1 cellular context compared by ENCODE assay signal in the genomic region with DNA sequence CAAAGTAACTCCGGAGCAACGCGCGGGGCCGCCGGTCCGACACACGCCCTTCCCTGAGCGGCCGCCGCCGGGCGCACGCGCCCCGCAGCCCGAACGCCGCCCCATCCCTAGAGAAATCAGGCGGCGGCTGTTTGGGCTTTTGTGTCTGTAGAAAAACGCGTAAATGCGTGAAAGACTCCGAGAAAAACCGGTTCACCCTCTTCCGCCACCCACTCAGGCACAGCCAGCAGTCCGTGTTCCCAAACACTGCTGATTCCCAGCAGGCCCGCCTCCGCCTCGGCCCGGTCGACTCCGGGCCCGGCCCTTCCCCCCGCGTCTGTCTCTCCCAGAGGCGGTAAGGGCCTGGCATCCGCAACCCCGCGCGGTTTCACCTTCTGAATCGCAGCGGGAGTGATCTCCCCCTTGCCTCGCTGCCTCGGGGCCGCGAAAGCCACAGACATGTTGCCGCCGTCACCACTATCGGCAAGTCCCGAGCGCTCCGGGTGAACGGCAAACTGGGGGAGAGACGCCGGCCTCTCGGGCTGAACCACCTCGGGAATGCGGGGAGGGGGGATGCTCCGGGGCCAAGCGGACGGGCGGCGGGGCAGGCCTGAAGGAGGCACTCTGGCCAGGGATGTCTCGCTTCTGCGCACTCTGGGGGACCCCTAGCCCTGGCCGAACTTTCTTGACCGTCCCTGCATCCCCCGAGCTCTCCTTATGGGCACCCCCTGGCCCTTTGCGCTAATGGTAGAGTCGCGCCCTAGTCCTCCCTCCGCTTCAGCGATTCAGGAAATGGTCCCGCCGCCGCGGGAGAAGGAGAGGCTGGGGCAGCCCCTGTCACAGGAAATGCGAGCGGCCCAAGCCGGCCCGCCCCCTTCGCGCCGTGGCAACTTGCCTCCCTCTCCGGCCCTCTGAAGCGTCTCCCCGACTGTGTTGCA.
TF ChIP-seq lines count a peak whose summit lies in the region.

A gene with protein sequence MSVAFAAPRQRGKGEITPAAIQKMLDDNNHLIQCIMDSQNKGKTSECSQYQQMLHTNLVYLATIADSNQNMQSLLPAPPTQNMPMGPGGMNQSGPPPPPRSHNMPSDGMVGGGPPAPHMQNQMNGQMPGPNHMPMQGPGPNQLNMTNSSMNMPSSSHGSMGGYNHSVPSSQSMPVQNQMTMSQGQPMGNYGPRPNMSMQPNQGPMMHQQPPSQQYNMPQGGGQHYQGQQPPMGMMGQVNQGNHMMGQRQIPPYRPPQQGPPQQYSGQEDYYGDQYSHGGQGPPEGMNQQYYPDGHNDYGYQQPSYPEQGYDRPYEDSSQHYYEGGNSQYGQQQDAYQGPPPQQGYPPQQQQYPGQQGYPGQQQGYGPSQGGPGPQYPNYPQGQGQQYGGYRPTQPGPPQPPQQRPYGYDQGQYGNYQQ (minus strand): TSS at position 484 of the 917 bp plus-strand sequence. CDS start 44 bp downstream, at position 440.

TF ChIP-seq in K562, 482 proteins besides CTCF, POLR2A, EP300 and RAD21 (continued from another document and continues in another):
- TF ChIP-seq, protein P1, sequence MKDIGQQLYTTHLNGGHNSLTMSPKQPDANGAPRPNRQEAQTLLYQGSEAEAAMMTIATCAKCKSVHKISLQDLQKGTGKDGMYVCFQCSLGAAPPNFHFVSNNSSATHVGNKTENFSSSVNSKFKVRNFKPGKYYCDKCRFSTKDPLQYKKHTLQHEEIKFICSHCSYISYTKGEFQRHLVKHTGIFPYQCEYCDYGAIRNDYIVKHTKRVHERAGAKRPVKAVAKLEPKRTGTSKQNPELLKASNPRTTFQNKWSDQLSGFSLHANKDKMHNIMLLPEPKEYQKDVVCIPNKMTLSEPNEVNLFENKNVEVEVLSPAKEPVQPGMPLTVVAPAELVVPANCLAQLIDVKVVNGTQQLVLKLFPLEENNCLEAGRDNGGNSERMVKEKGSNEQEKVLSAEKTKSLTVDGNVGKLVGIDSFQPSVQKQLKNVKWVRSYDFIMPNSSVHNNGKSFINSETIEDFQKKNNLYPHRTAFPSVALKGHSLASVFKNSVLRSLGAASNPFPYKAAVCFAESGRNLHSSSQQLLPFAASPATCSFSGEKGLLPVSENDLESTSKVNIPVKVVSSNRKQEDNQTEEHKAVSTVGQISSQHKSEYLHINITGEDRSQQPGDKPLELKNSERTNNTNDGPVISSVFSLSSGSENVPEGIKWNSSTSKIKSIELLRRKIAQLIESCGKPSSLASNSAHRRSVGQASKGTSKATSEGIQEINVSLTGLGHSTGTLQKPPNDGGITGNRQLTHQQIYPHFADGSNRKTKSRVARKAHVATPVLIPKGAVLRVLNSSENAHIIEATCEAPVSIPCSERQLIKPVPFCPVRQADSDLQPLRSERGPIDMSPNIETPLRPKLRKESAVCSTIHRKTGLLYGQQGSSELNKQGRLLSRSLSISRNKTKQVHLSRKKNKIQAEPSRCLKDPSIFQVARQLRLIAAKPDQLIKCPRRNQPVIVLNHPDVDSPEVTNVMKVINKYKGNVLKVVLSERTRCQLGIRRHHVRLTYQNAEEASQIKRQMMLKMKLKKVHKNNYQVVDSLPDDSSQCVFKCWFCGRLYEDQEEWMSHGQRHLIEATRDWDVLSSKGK (CRISPR knock-in tag; IDR thresholded peaks at IDR 0.05): no peak
- TF ChIP-seq ZNF764 (CRISPR knock-in tag; IDR thresholded peaks at IDR 0.05; ENCODE audit: low read depth): peak; percentile 73
- TF ChIP-seq HSF4 (CRISPR knock-in tag; IDR thresholded peaks at IDR 0.05; ENCODE audit: borderline replicate concordance): no peak
- no peak; the same call in 1 of the 2 replicates for TF ChIP-seq DMBX1 (CRISPR knock-in tag; IDR thresholded peaks at IDR 0.05; ENCODE audit: borderline replicate concordance)
- peak; percentile 6; the same call in 1 of the 2 replicates for TF ChIP-seq SOX6 (IDR thresholded peaks at IDR 0.05)
- TF ChIP-seq, protein P2, sequence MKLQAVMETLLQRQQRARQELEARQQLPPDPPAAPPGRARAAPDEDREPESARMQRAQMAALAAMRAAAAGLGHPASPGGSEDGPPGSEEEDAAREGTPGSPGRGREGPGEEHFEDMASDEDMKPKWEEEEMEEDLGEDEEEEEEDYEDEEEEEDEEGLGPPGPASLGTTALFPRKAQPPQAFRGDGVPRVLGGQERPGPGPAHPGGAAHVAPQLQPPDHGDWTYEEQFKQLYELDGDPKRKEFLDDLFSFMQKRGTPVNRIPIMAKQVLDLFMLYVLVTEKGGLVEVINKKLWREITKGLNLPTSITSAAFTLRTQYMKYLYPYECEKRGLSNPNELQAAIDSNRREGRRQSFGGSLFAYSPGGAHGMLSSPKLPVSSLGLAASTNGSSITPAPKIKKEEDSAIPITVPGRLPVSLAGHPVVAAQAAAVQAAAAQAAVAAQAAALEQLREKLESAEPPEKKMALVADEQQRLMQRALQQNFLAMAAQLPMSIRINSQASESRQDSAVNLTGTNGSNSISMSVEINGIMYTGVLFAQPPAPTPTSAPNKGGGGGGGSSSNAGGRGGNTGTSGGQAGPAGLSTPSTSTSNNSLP (IDR thresholded peaks at IDR 0.05; ENCODE audit: borderline replicate concordance, low read depth, low read length): peak; percentile 1; the same call in 1 of the 2 replicates
- peak; percentile 87 for TF ChIP-seq GABPA (tag; conservative IDR thresholded peaks at IDR 0.05; ENCODE audit: low read depth)
- TF ChIP-seq, protein P3, sequence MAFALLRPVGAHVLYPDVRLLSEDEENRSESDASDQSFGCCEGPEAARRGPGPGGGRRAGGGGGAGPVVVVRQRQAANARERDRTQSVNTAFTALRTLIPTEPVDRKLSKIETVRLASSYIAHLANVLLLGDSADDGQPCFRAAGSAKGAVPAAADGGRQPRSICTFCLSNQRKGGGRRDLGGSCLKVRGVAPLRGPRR (CRISPR knock-in tag; IDR thresholded peaks at IDR 0.05): no peak
- TF ChIP-seq PTBP1 (IDR thresholded peaks at IDR 0.05; ENCODE audit: low read depth, low read length): no peak
- no peak for TF ChIP-seq ZNF384 (IDR thresholded peaks at IDR 0.05; ENCODE audit: low read depth, low read length)
- TF ChIP-seq ZNF586 (CRISPR knock-in tag; conservative IDR thresholded peaks at IDR 0.05): no peak; the same call in 1 of the 2 replicates
- TF ChIP-seq CSDE1 (IDR thresholded peaks at IDR 0.05): no peak
- TF ChIP-seq, protein P4, sequence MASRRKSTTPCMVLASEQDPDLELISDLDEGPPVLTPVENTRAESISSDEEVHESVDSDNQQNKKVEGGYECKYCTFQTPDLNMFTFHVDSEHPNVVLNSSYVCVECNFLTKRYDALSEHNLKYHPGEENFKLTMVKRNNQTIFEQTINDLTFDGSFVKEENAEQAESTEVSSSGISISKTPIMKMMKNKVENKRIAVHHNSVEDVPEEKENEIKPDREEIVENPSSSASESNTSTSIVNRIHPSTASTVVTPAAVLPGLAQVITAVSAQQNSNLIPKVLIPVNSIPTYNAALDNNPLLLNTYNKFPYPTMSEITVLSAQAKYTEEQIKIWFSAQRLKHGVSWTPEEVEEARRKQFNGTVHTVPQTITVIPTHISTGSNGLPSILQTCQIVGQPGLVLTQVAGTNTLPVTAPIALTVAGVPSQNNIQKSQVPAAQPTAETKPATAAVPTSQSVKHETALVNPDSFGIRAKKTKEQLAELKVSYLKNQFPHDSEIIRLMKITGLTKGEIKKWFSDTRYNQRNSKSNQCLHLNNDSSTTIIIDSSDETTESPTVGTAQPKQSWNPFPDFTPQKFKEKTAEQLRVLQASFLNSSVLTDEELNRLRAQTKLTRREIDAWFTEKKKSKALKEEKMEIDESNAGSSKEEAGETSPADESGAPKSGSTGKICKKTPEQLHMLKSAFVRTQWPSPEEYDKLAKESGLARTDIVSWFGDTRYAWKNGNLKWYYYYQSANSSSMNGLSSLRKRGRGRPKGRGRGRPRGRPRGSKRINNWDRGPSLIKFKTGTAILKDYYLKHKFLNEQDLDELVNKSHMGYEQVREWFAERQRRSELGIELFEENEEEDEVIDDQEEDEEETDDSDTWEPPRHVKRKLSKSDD (conservative IDR thresholded peaks at IDR 0.05; ENCODE audit: low read length): 0 out of 2 replicates have a peak, but pooled peaks have one; percentile 66
- no peak for TF ChIP-seq RUNX1 (IDR thresholded peaks at IDR 0.05; ENCODE audit: low read depth)
- TF ChIP-seq, protein P5, sequence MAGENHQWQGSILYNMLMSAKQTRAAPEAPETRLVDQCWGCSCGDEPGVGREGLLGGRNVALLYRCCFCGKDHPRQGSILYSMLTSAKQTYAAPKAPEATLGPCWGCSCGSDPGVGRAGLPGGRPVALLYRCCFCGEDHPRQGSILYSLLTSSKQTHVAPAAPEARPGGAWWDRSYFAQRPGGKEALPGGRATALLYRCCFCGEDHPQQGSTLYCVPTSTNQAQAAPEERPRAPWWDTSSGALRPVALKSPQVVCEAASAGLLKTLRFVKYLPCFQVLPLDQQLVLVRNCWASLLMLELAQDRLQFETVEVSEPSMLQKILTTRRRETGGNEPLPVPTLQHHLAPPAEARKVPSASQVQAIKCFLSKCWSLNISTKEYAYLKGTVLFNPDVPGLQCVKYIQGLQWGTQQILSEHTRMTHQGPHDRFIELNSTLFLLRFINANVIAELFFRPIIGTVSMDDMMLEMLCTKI (IDR thresholded peaks at IDR 0.05; ENCODE audit: partially characterized antibody): no peak
- peak; percentile 27 for TF ChIP-seq FUS (optimal IDR thresholded peaks at IDR 0.05; ENCODE audit: low read depth, low read length)
- TF ChIP-seq CXXC5 (CRISPR knock-in tag; IDR thresholded peaks at IDR 0.05): peak; percentile 96
- peak; percentile 94 for TF ChIP-seq NRF1 (conservative IDR thresholded peaks at IDR 0.05 in 1 of 2, IDR thresholded peaks at IDR 0.05 in 1 of 2)
- TF ChIP-seq NONO (IDR thresholded peaks at IDR 0.05; ENCODE audit: low read depth in 2 of 2, low read length in 1 of 2): peak; percentile 40 to 100; a peak in 3 of 4 replicates
- TF ChIP-seq NFIX (CRISPR knock-in tag; IDR thresholded peaks at IDR 0.05; ENCODE audit: low read depth): no peak
- peak; percentile 48; the same call in 1 of the 2 replicates for TF ChIP-seq ELF4 (CRISPR knock-in tag; IDR thresholded peaks at IDR 0.05)
- TF ChIP-seq ZNF778 (CRISPR knock-in tag; IDR thresholded peaks at IDR 0.05): no peak
- TF ChIP-seq, protein P6, sequence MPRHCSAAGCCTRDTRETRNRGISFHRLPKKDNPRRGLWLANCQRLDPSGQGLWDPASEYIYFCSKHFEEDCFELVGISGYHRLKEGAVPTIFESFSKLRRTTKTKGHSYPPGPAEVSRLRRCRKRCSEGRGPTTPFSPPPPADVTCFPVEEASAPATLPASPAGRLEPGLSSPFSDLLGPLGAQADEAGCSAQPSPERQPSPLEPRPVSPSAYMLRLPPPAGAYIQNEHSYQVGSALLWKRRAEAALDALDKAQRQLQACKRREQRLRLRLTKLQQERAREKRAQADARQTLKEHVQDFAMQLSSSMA (CRISPR knock-in tag; IDR thresholded peaks at IDR 0.05): no peak
- peak; percentile 40 for TF ChIP-seq CBFA2T3 (IDR thresholded peaks at IDR 0.05)
- TF ChIP-seq ZNF561 (CRISPR knock-in tag; conservative IDR thresholded peaks at IDR 0.05): no peak
- peak; percentile 84 for TF ChIP-seq HNRNPLL (IDR thresholded peaks at IDR 0.05; ENCODE audit: low read depth, low read length, poor library complexity, severe bottlenecking)
- TF ChIP-seq COPS2 (conservative IDR thresholded peaks at IDR 0.05): no peak
- no peak for TF ChIP-seq ZNF3 (CRISPR knock-in tag; IDR thresholded peaks at IDR 0.05)
- TF ChIP-seq SNRNP70 (optimal IDR thresholded peaks at IDR 0.05; ENCODE audit: low read depth, low read length): no peak
- TF ChIP-seq SUPT5H (IDR thresholded peaks at IDR 0.05): peak; percentile 97
- TF ChIP-seq PHF8 (IDR thresholded peaks at IDR 0.05; ENCODE audit: borderline replicate concordance, low read length): peak; percentile 98
- TF ChIP-seq GATA2 (CRISPR knock-in tag; IDR thresholded peaks at IDR 0.05): no peak
- TF ChIP-seq CCNT2 (IDR thresholded peaks at IDR 0.05; ENCODE audit: borderline replicate concordance, extremely low read depth, insufficient read length, low read depth, low read length): peak; percentile 70
- no peak for TF ChIP-seq MCM5 (IDR thresholded peaks at IDR 0.05; ENCODE audit: low read depth)
- TF ChIP-seq, protein P7, sequence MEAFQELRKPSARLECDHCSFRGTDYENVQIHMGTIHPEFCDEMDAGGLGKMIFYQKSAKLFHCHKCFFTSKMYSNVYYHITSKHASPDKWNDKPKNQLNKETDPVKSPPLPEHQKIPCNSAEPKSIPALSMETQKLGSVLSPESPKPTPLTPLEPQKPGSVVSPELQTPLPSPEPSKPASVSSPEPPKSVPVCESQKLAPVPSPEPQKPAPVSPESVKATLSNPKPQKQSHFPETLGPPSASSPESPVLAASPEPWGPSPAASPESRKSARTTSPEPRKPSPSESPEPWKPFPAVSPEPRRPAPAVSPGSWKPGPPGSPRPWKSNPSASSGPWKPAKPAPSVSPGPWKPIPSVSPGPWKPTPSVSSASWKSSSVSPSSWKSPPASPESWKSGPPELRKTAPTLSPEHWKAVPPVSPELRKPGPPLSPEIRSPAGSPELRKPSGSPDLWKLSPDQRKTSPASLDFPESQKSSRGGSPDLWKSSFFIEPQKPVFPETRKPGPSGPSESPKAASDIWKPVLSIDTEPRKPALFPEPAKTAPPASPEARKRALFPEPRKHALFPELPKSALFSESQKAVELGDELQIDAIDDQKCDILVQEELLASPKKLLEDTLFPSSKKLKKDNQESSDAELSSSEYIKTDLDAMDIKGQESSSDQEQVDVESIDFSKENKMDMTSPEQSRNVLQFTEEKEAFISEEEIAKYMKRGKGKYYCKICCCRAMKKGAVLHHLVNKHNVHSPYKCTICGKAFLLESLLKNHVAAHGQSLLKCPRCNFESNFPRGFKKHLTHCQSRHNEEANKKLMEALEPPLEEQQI (IDR thresholded peaks at IDR 0.05): no peak; the same call in none of the 2 replicates
- TF ChIP-seq, protein P8, sequence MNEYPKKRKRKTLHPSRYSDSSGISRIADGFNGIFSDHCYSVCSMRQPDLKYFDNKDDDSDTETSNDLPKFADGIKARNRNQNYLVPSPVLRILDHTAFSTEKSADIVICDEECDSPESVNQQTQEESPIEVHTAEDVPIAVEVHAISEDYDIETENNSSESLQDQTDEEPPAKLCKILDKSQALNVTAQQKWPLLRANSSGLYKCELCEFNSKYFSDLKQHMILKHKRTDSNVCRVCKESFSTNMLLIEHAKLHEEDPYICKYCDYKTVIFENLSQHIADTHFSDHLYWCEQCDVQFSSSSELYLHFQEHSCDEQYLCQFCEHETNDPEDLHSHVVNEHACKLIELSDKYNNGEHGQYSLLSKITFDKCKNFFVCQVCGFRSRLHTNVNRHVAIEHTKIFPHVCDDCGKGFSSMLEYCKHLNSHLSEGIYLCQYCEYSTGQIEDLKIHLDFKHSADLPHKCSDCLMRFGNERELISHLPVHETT (CRISPR knock-in tag; conservative IDR thresholded peaks at IDR 0.05 in 1 of 2, IDR thresholded peaks at IDR 0.05 in 1 of 2): peak in 1 of 2 experiments; percentile 63; a peak in 2 of 4 replicates
